Comparison of ENCODE assay signal across 13 cellular contexts in genomic region chr6:138410048-138410735, GRCh38. TPM values are rescaled to one million over a fixed set of nuclear protein-coding genes. Genes with fewer than 3 reads are reported as not detected.
DNase-seq lines count a peak whose midpoint lies in the region; ATAC-seq and TF ChIP-seq lines count a peak whose summit lies in the region.
"Had no signal": no experiment of that assay in that cellular context is flagged by ENCODE, and none has a peak within 500 bp of the region (broad histone marks: within the 10 kb centered on the region; RNA-seq: fewer than 3 reads in every experiment).

No MANE protein-coding gene starts in this region.

- H3K27ac ChIP-seq in mammary epithelial cell (ENCODE audit: insufficient read depth, low read depth, low read length) (peak overlapping the region; percentile 63), lower lobe of right lung (no peak overlapping the region)

- H3K4me1 ChIP-seq in mammary epithelial cell (ENCODE audit: insufficient read depth, low read length) (peaks cover 37% of the 10 kb centered on the region), lower lobe of right lung (peaks cover 22% of the 10 kb centered on the region)

- intact Hi-C loops in mammary epithelial cell (cut with micrococcal nuclease): loop anchor here (5.0 kb wide), 1 partner anchor 408 kb away; no protein-coding TSS in a partner anchor
- intact Hi-C loops in lower lobe of right lung (cut with DNase I): no loop called here

- no peaks in the 10 kb centered on the region for H4K20me1 ChIP-seq in mammary epithelial cell (ENCODE audit: insufficient read depth, low read length)

- BruUV-seq in mammary epithelial cell (replicated peaks; lab: Mats Ljungman, UMichigan): no TSS peak

- in situ Hi-C loops in mammary epithelial cell (cut with MboI; ENCODE audit: low sequenced_read_pairs in 2 of 2): loop anchor here in 1 of 2 donors (10.0 to 25.0 kb wide), 3 partner anchors 295 to 398 kb away; partner anchors contain the start of gene CCDC28A

- no peaks in the 10 kb centered on the region for H3K9me3 ChIP-seq in mammary epithelial cell (replicated peaks; ENCODE audit: insufficient read depth, low read length)
- H3K9me3 ChIP-seq in lower lobe of right lung: no peaks in the 10 kb centered on the region

- DNase-seq in AG09319 (ENCODE audit: extremely low read depth, low read depth): peak; percentile 49
- peak; percentile 61 for DNase-seq in MV-4-11 (lab: John Stamatoyannopoulos, UW)
- peak; percentile 69 for DNase-seq in mammary epithelial cell
- peak; percentile 55 for DNase-seq in lower lobe of right lung
- no peak for DNase-seq in germinal center (ENCODE audit: low spot score)
- no peak for DNase-seq in superior temporal gyrus (ENCODE audit: extremely low spot score)
- no peak for DNase-seq in DMS153 (lab: John Stamatoyannopoulos, UW)
- no peak for DNase-seq in AG08396 (ENCODE audit: low spot score)
- DNase-seq: activated T-cell treated with anti-CD3 and anti-CD28 coated beads for 4 hours; NCI-H1694 treated with DMSO at 0.1 percent for 48 hours; NK-92 treated with Interleukin-12 subunit alpha and Interleukin-12 subunit beta, amount 100 ng/mL, for 24 hours; T-helper 9 cell had no signal

- WGBS in mammary epithelial cell (ENCODE audit: low coverage, missing lambda C conversion rate): 64% methylated on average over 8 of the region's 8 CpGs

- CTCF ChIA-PET in mammary epithelial cell (lab: Charles Lee; ENCODE audit: low non-redundant PET): interaction anchor here (0.6 kb wide), 1 partner anchor 1039 kb away, joined by 3 read pairs; no protein-coding TSS in a partner anchor

- peaks cover 42% of the 10 kb centered on the region for H3K36me3 ChIP-seq in mammary epithelial cell (ENCODE audit: insufficient read depth, low read length)
- H3K36me3 ChIP-seq in lower lobe of right lung: peaks cover 92% of the 10 kb centered on the region

- no peak for TF ChIP-seq CTCF in AG09319 (IDR thresholded peaks at IDR 0.05; ENCODE audit: low read depth, low read length)
- TF ChIP-seq CTCF in mammary epithelial cell (conservative IDR thresholded peaks at IDR 0.05 in 1 of 2, IDR thresholded peaks at IDR 0.05 in 1 of 2; ENCODE audit: extremely low read depth in 1 of 2, insufficient read depth in 1 of 2, low read depth in 1 of 2, low read length in 2 of 2): no peak
- no peak for TF ChIP-seq CTCF in lower lobe of right lung (IDR thresholded peaks at IDR 0.05)

- H3K27me3 ChIP-seq in mammary epithelial cell (ENCODE audit: insufficient read depth, low read length): no peaks in the 10 kb centered on the region
- no peaks in the 10 kb centered on the region for H3K27me3 ChIP-seq in lower lobe of right lung (ENCODE audit: low read depth)

- H3K4me2 ChIP-seq in mammary epithelial cell (ENCODE audit: insufficient read depth, low read depth, low read length): no peak overlapping the region

- ATAC-seq in lower lobe of right lung: peak in 1 of 2 donors; percentile 41
- ATAC-seq: sciatic nerve had no signal

- no peak overlapping the region for H2AFZ ChIP-seq in mammary epithelial cell (ENCODE audit: low read depth, low read length)

- no peak overlapping the region for H3K9ac ChIP-seq in mammary epithelial cell (ENCODE audit: insufficient read depth, low read length)

- dilution Hi-C loops in mammary epithelial cell (cut with HindIII; ENCODE audit: low sequenced_read_pairs): no loop called here

- no peak overlapping the region for H3K4me3 ChIP-seq in mammary epithelial cell (replicated peaks in 1 of 3; ENCODE audit: insufficient read depth in 1 of 3, low read depth in 2 of 3, low read length in 3 of 3)
- no peak overlapping the region for H3K4me3 ChIP-seq in lower lobe of right lung

- H3K79me2 ChIP-seq in mammary epithelial cell (ENCODE audit: insufficient read depth, low read length): peaks cover 14% of the 10 kb centered on the region

RNA-seq across cellular contexts. Expression of gene HEBP2, which starts 6.2 kb away (rescaled TPM):
- total RNA-seq in mammary epithelial cell: 10 to 100 TPM; 63.8 to 99.1 TPM
- 19.3 TPM for polyA plus RNA-seq in mammary epithelial cell
- polyA minus RNA-seq in mammary epithelial cell: 1.8 TPM
- 38.6 TPM for total RNA-seq in lower lobe of right lung

RNA-seq across cellular contexts. Expression of gene SMIM28, which starts 32.5 kb away (rescaled TPM):
- not detected for total RNA-seq in mammary epithelial cell
- polyA plus RNA-seq in mammary epithelial cell: not detected
- not detected for polyA minus RNA-seq in mammary epithelial cell
- not detected for total RNA-seq in lower lobe of right lung
- total RNA-seq: sciatic nerve had no signal

Comparison
In these comparisons a context has a peak if more than half of its experiments do, and no peak if none do; other contexts are left out.
1. DNase-seq: peak in AG09319 (single experiment), MV-4-11 (single experiment), mammary epithelial cell (single experiment) and lower lobe of right lung (single experiment); none in germinal center (single experiment), superior temporal gyrus (single experiment), DMS153 (single experiment) and AG08396 (single experiment).